In genomic region chr15:96126859-96127258, GRCh38 we compare ENCODE assay signal across 20 cellular contexts.
"Had no signal": no experiment of that assay in that cellular context is flagged by ENCODE, and none has a peak within 500 bp of the region (broad histone marks: within the 10 kb centered on the region; RNA-seq: fewer than 3 reads in every experiment).

No MANE protein-coding gene starts in this region.

- H3K27ac ChIP-seq: foreskin keratinocyte, hepatocyte, neutrophil, psoas muscle, spleen, testis, tibial nerve had no signal

- H3K9me3 ChIP-seq: neutrophil, psoas muscle, spleen, testis, tibial nerve had no signal

- H3K27me3 ChIP-seq: foreskin keratinocyte, hepatocyte, neutrophil, spleen, testis, tibial nerve had no signal

- ATAC-seq: effector memory CD8-positive, alpha-beta T cell; foreskin keratinocyte; naive thymus-derived CD4-positive, alpha-beta T cell; psoas muscle; sciatic nerve; stimulated activated naive B cell treated with anti-CD40 and anti-IgM and Interleukin-4, amounts not matched to agents 10 μg/mL and 1 μg/mL and 100 μg/mL, for 72 hours; stimulated activated naive CD8-positive, alpha-beta T cell treated with anti-CD3 and anti-CD28 coated beads, Interleukin-15, amount 100 ng/mL, for 72 hours had no signal

- H3K4me2 ChIP-seq: hepatocyte had no signal

- H3K36me3 ChIP-seq: neutrophil, spleen had no signal

- H3K79me2 ChIP-seq: hepatocyte had no signal

- H3K4me1 ChIP-seq: foreskin keratinocyte, psoas muscle, spleen, testis, tibial nerve had no signal

- DNase-seq: effector memory CD8-positive, alpha-beta T cell; foreskin keratinocyte; head of caudate nucleus; kidney glomerular epithelial cell; naive thymus-derived CD4-positive, alpha-beta T cell; nephron progenitor cell; psoas muscle; retina; spleen; stimulated activated CD4-positive, alpha-beta T cell treated with anti-CD3 and anti-CD28 coated beads, Interleukin-2, amount 100 ng/mL, for 24 hours; stimulated activated CD4-positive, alpha-beta T cell treated with anti-CD3 and anti-CD28 coated beads, Interleukin-4, amount 100 ng/mL, for 4 hours; stimulated activated naive B cell treated with anti-CD40 and anti-IgM and Interleukin-4, amounts not matched to agents 10 μg/mL and 1 μg/mL and 100 μg/mL, for 72 hours; stimulated activated naive CD8-positive, alpha-beta T cell treated with anti-CD3 and anti-CD28 coated beads, Interleukin-15, amount 100 ng/mL, for 72 hours; testis had no signal

- H2AFZ ChIP-seq: hepatocyte had no signal

- FAIRE-seq: colon, islet of Langerhans had no signal

- H3K4me3 ChIP-seq: hepatocyte, psoas muscle, spleen, testis, tibial nerve had no signal
